In genomic region chr5:159536166-159536565, GRCh38 we compare ENCODE assay signal across 32 cellular contexts.
DNase-seq lines count a peak whose midpoint lies in the region; ATAC-seq, FAIRE-seq and TF ChIP-seq lines count a peak whose summit lies in the region.
"Had no signal": no experiment of that assay in that cellular context is flagged by ENCODE, and none has a peak within 500 bp of the region (broad histone marks: within the 10 kb centered on the region; RNA-seq: fewer than 3 reads in every experiment).

No MANE protein-coding gene starts in this region.

- no peaks in the 10 kb centered on the region for H3K36me3 Mint-ChIP-seq in activated T-cell treated with anti-CD3 and anti-CD28 coated beads, Interleukin-2, amount 50 U/mL, for 72 hours (ENCODE audit: insufficient read depth in 2 of 2)
- H3K36me3 Mint-ChIP-seq: CD14-positive monocyte; CD4-positive, CD25-positive, alpha-beta regulatory T cell; CD8-positive, alpha-beta T cell had no signal

- H3K27me3 Mint-ChIP-seq in activated T-cell treated with anti-CD3 and anti-CD28 coated beads, Interleukin-2, amount 50 U/mL, for 72 hours (ENCODE audit: low read depth) = peaks cover 14% of the 10 kb centered on the region
- H3K27me3 Mint-ChIP-seq: B cell; CD4-positive, alpha-beta T cell had no signal

- peak; percentile 9 for FAIRE-seq in GM12891 (lab: Jason Lieb, UNC)
- FAIRE-seq: A204.1, A549, D721Med had no signal

- H3K27ac Mint-ChIP-seq in activated T-cell treated with anti-CD3 and anti-CD28 coated beads, Interleukin-2, amount 50 U/mL, for 72 hours = no peak overlapping the region
- H3K27ac Mint-ChIP-seq: B cell; CD14-positive monocyte; CD4-positive, alpha-beta memory T cell; CD4-positive, alpha-beta T cell; CD4-positive, CD25-positive, alpha-beta regulatory T cell; CD8-positive, alpha-beta memory T cell; CD8-positive, alpha-beta T cell had no signal

- no peak overlapping the region for H3K4me3 Mint-ChIP-seq in activated T-cell treated with anti-CD3 and anti-CD28 coated beads, Interleukin-2, amount 50 U/mL, for 72 hours
- H3K4me3 Mint-ChIP-seq: B cell; CD14-positive monocyte; CD4-positive, alpha-beta memory T cell; CD4-positive, alpha-beta T cell; CD4-positive, CD25-positive, alpha-beta regulatory T cell; CD8-positive, alpha-beta memory T cell; CD8-positive, alpha-beta T cell had no signal

- no peak for TF ChIP-seq POLR2A in GM12891 (IDR thresholded peaks at IDR 0.05; ENCODE audit: low read depth, low read length)

- in situ Hi-C loops in SK-MEL-5 (cut with HindIII; ENCODE audit: low pct_unique_long_range_greater_than_20kb, low sequenced_read_pairs) (no loop called here), ACHN (cut with HindIII; ENCODE audit: low pct_ligation_motif_present, low pct_unique_long_range_greater_than_20kb, low sequenced_read_pairs) (no loop called here)

- no peaks in the 10 kb centered on the region for H3K4me1 Mint-ChIP-seq in activated T-cell treated with anti-CD3 and anti-CD28 coated beads, Interleukin-2, amount 50 U/mL, for 72 hours (ENCODE audit: low read depth)
- H3K4me1 Mint-ChIP-seq: B cell; CD14-positive monocyte; CD8-positive, alpha-beta memory T cell had no signal

- peak; percentile 10 for DNase-seq in COLO829 (ENCODE audit: low spot score)
- no peak for DNase-seq in GM12891 (ENCODE audit: insufficient read length, low spot score)
- DNase-seq in SK-MEL-5 (ENCODE audit: low read depth, low spot score) = peak; percentile 58
- peak; percentile 68 for DNase-seq in foreskin melanocyte
- no peak for DNase-seq in activated T-cell treated with anti-CD3 and anti-CD28 coated beads, Interleukin-2, amount 50 U/mL, for 72 hours
- no peak for DNase-seq in HCEC 1CT
- no peak for DNase-seq in ACHN
- DNase-seq: 8988T; AML-193; BE2C; C1 segment of cervical spinal cord; Caco-2; Calu3; CD4-positive, alpha-beta memory T cell; CD4-positive, alpha-beta T cell; CD4-positive, CD25-positive, alpha-beta regulatory T cell; CD8-positive, alpha-beta memory T cell; CD8-positive, alpha-beta T cell; COR-L47; DMS 273 treated with DMSO at 0.1 percent for 48 hours; DMS153; DMS53; DMS79; DMS79 treated with DMSO at 0.1 percent for 48 hours; DND-41; EL had no signal

- no peak for ATAC-seq in activated T-cell treated with anti-CD3 and anti-CD28 coated beads, Interleukin-2, amount 50 U/mL, for 72 hours (replicated peaks in 1 of 2)
- ATAC-seq in GM21619 (IDR thresholded peaks at IDR 0.05; ENCODE audit: unreplicated experiment) = no peak
- ATAC-seq: A549; CD8-positive, alpha-beta T cell had no signal

- no peaks in the 10 kb centered on the region for H3K9me3 Mint-ChIP-seq in activated T-cell treated with anti-CD3 and anti-CD28 coated beads, Interleukin-2, amount 50 U/mL, for 72 hours
- H3K9me3 Mint-ChIP-seq: CD14-positive monocyte; CD4-positive, alpha-beta memory T cell; CD4-positive, alpha-beta T cell; CD8-positive, alpha-beta memory T cell; CD8-positive, alpha-beta T cell had no signal

TF ChIP-seq in GM12891, 5 proteins besides CTCF, POLR2A, EP300 and RAD21:
- no peak for TF ChIP-seq POLR2AphosphoS5 (IDR thresholded peaks at IDR 0.05; ENCODE audit: low read depth, low read length)
- TF ChIP-seq POU2F2 (IDR thresholded peaks at IDR 0.05; ENCODE audit: low read depth, low read length) = no peak
- TF ChIP-seq PAX5 (IDR thresholded peaks at IDR 0.05; ENCODE audit: insufficient read depth, low read length, severe bottlenecking) = no peak
- no peak for TF ChIP-seq SPI1 (IDR thresholded peaks at IDR 0.05; ENCODE audit: low read depth, low read length)
- no peak for TF ChIP-seq TAF1 (IDR thresholded peaks at IDR 0.05; ENCODE audit: low read depth, low read length)
TF ChIP-seq in GM12891: peak in this region for 0.

Comparison
In these comparisons a context has a peak if more than half of its experiments do, and no peak if none do; other contexts are left out.
1. DNase-seq: peak in COLO829 (single experiment), SK-MEL-5 (single experiment) and foreskin melanocyte (single experiment); none in GM12891 (single experiment), activated T-cell treated with anti-CD3 and anti-CD28 coated beads, Interleukin-2, amount 50 U/mL, for 72 hours (0 of 2), HCEC 1CT (single experiment) and ACHN (single experiment).